6 cellular contexts compared by ENCODE assay signal in the genomic region with DNA sequence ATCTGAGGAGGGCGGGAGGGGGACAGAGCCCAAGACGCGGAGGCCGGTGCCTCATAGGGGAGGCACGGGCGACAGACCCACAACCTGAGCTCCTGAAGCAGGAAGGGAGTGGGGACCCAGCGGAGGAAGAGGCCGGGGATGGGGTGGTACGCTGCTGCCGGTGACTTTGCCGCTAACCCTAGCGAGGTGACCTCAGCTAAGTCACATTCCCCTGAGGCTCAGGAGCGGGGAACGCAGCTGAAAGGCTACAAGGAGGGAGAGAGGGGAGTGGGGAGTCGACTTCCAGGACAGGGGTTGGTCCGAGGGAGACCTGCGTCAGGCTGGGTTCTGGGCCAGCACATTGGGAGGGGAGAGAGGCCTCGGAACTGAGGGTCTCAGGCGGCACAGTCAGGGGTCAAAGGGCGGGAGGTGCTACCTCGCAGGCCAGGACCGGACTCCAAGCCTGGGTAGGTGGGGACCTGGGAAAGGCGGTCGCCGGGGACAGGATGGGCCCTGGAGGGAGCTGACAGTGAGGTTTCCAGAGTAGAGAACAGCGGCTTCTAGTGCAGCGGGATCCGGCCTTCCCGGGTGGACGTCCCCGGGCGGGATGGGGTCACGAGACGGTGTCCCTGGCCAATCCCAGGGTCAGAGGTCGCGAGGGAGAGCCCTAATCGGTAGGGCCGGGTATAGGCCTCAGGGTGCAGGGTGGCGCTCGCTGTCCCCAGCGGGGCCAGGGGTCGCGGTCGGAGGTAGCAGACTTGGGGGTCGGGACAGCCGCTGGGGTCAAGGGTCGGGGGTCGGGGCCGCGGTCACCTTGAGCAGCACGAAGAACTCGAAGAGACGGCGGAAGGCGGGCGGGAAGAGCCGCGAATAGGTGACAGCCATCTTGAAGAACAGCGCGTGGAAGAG.
DNase-seq lines count a peak whose midpoint lies in the region; ATAC-seq lines count a peak whose summit lies in the region.

No MANE protein-coding gene starts in this region.

- peak overlapping the region; percentile 81 for H3K4me3 ChIP-seq in iPS-18a (ENCODE audit: low read length)

- DNase-seq in D341Med (ENCODE audit: low spot score) (peak; percentile 49), T-helper 9 cell (peak; percentile 34), SW480 (ENCODE audit: low spot score) (no peak), SHP77 (lab: John Stamatoyannopoulos, UW) (no peak)

- no peaks in the 10 kb centered on the region for H3K36me3 ChIP-seq in iPS-18a (ENCODE audit: control insufficient read depth, low read depth, low read length)

- ATAC-seq in GM21515 (IDR thresholded peaks at IDR 0.05; ENCODE audit: unreplicated experiment): no peak

- H3K9me3 ChIP-seq in iPS-18a (ENCODE audit: control insufficient read depth, low read depth, low read length): no peaks in the 10 kb centered on the region

- no peak overlapping the region for H3K27ac ChIP-seq in iPS-18a (ENCODE audit: low read length)

- no peaks in the 10 kb centered on the region for H3K27me3 ChIP-seq in iPS-18a (ENCODE audit: control insufficient read depth, insufficient read depth, low read length)

- H3K9ac ChIP-seq in iPS-18a (ENCODE audit: low read length): peak overlapping the region; percentile 62

- peaks cover 6% of the 10 kb centered on the region for H3K4me1 ChIP-seq in iPS-18a (ENCODE audit: control insufficient read depth, low read depth, low read length)

Comparison
In these comparisons a context has a peak if more than half of its experiments do, and no peak if none do; other contexts are left out.
1. DNase-seq: peak in D341Med (single experiment) and T-helper 9 cell (single experiment); none in SW480 (single experiment) and SHP77 (0 of 2).